Comparison of ENCODE assay signal across 11 cellular contexts in the genomic region with DNA sequence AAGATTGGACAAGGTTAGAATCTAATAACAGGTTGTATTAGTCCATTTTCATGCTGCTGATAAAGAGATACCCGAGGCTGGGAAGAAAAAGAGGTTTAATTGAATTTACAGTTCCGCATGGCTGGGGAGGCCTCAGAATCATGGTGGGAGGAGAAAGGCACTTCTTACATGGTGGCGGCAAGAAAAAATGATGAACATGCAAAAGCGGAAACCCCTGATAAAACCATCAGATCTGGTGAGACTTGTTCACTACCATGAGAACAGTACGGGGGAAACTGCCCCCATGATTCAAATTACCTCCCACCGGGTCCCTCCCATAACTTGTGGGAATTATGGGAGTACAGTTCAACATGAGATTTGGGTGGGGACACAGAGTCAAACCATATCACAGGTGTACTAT.
"Had no signal": no experiment of that assay in that cellular context is flagged by ENCODE, and none has a peak within 500 bp of the region (broad histone marks: within the 10 kb centered on the region; RNA-seq: fewer than 3 reads in every experiment).

No MANE protein-coding gene starts in this region.

- H3K9ac ChIP-seq: GM23248 had no signal

- H3K9me3 ChIP-seq: HAP-1 had no signal

- H2AFZ ChIP-seq: GM23248, GM23338 had no signal

- H3K4me1 ChIP-seq: HAP-1 had no signal

- H3K4me3 ChIP-seq: GM23248, GM23338, HAP-1 had no signal

- H3K36me3 ChIP-seq: HAP-1 had no signal

- DNase-seq: GM23248, GOT3, H7, H9, HCEC 1CT, HFFc6 had no signal

- H3K27ac ChIP-seq: GM23248 had no signal

- ATAC-seq: GM23338, HCT116 had no signal

- H3K4me2 ChIP-seq: GM23338 had no signal

- FAIRE-seq: H1, H54 had no signal
